ENCODE assay signal across 1 cellular context in genomic region chr22:30406400-30406799, GRCh38.
TF ChIP-seq lines count a peak whose summit lies in the region.

No MANE protein-coding gene starts in this region.

TF ChIP-seq in GM12878, 131 proteins besides CTCF, POLR2A, EP300 and RAD21:
- TF ChIP-seq PAX8 (IDR thresholded peaks at IDR 0.05) (no peak), ZNF592 (IDR thresholded peaks at IDR 0.05) (no peak), ZNF384 (IDR thresholded peaks at IDR 0.05; ENCODE audit: borderline replicate concordance, low read depth, low read length) (no peak), SREBF1 (IDR thresholded peaks at IDR 0.05; ENCODE audit: low read length) (no peak), NFIC (IDR thresholded peaks at IDR 0.05; ENCODE audit: low read depth, low read length) (no peak), TCF12 (IDR thresholded peaks at IDR 0.05; ENCODE audit: low read depth, low read length) (no peak), KAT2A (conservative IDR thresholded peaks at IDR 0.05; ENCODE audit: control insufficient read depth, low read depth, low read length) (no peak), MXI1 (IDR thresholded peaks at IDR 0.05; ENCODE audit: low read depth, low read length) (no peak), BMI1 (IDR thresholded peaks at IDR 0.05; ENCODE audit: borderline replicate concordance) (no peak), CBX3 (IDR thresholded peaks at IDR 0.05; ENCODE audit: borderline replicate concordance, low read depth) (no peak), CBX5 (IDR thresholded peaks at IDR 0.05; ENCODE audit: low read depth) (no peak), CBFB (IDR thresholded peaks at IDR 0.05; ENCODE audit: low read depth) (no peak), CHD2 (IDR thresholded peaks at IDR 0.05; ENCODE audit: borderline replicate concordance, low read depth, low read length) (no peak), TARDBP (IDR thresholded peaks at IDR 0.05; ENCODE audit: borderline replicate concordance) (no peak), PML (IDR thresholded peaks at IDR 0.05; ENCODE audit: low read length) (no peak), ATF7 (IDR thresholded peaks at IDR 0.05; ENCODE audit: low read depth) (no peak)
- TF ChIP-seq, protein P1, sequence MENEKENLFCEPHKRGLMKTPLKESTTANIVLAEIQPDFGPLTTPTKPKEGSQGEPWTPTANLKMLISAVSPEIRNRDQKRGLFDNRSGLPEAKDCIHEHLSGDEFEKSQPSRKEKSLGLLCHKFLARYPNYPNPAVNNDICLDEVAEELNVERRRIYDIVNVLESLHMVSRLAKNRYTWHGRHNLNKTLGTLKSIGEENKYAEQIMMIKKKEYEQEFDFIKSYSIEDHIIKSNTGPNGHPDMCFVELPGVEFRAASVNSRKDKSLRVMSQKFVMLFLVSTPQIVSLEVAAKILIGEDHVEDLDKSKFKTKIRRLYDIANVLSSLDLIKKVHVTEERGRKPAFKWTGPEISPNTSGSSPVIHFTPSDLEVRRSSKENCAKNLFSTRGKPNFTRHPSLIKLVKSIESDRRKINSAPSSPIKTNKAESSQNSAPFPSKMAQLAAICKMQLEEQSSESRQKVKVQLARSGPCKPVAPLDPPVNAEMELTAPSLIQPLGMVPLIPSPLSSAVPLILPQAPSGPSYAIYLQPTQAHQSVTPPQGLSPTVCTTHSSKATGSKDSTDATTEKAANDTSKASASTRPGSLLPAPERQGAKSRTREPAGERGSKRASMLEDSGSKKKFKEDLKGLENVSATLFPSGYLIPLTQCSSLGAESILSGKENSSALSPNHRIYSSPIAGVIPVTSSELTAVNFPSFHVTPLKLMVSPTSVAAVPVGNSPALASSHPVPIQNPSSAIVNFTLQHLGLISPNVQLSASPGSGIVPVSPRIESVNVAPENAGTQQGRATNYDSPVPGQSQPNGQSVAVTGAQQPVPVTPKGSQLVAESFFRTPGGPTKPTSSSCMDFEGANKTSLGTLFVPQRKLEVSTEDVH (IDR thresholded peaks at IDR 0.05; ENCODE audit: low read depth, partially characterized antibody) = no peak
- TF ChIP-seq, protein P2, sequence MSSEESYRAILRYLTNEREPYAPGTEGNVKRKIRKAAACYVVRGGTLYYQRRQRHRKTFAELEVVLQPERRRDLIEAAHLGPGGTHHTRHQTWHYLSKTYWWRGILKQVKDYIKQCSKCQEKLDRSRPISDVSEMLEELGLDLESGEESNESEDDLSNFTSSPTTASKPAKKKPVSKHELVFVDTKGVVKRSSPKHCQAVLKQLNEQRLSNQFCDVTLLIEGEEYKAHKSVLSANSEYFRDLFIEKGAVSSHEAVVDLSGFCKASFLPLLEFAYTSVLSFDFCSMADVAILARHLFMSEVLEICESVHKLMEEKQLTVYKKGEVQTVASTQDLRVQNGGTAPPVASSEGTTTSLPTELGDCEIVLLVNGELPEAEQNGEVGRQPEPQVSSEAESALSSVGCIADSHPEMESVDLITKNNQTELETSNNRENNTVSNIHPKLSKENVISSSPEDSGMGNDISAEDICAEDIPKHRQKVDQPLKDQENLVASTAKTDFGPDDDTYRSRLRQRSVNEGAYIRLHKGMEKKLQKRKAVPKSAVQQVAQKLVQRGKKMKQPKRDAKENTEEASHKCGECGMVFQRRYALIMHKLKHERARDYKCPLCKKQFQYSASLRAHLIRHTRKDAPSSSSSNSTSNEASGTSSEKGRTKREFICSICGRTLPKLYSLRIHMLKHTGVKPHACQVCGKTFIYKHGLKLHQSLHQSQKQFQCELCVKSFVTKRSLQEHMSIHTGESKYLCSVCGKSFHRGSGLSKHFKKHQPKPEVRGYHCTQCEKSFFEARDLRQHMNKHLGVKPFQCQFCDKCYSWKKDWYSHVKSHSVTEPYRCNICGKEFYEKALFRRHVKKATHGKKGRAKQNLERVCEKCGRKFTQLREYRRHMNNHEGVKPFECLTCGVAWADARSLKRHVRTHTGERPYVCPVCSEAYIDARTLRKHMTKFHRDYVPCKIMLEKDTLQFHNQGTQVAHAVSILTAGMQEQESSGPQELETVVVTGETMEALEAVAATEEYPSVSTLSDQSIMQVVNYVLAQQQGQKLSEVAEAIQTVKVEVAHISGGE (CRISPR knock-in tag; IDR thresholded peaks at IDR 0.05) = no peak
